ENCODE assay signal across 13 cellular contexts in the genomic region with DNA sequence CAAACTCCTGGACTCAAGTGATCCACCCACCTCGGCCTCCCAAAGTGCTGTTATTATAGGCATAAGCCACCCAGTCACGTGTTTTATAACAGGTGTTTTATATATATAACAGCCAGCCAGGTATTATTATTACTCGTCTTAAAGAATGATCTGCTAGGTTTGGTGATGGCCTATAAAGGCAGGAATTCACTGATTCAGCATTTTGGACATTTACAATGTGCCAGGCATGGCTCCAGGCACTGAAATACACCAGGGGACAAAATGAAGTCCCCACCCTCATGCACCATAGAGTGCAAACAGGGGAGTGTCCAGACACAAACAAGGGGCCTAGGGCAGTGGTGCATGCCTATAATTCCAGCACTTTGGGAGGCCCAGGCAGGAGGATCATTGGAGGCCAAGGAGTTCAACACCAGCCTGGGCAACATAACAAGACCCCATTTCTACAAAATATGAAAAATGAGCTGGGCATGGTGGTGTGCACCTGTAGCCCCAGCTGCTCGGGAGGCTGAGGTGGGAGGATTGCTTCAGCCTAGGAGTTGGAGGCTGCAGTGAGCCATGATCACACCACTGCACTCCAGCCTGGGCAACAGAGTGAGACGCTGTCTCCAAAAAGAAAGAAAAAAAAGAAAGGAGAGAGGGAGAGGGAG. TPM values are rescaled to one million over a fixed set of nuclear protein-coding genes. Genes with fewer than 3 reads are reported as not detected.
A peak's percentile ranks its signal among the peaks of the same experiment; 100 is the strongest.
DNase-seq lines count a peak whose midpoint lies in the region; ATAC-seq and TF ChIP-seq lines count a peak whose summit lies in the region.
"Not testable (repeated sequence)": the region's sequence is repeated elsewhere in the genome, so short reads cannot be mapped to it uniquely, and the experiment has no call there.
"Had no signal": no experiment of that assay in that cellular context is flagged by ENCODE, and none has a peak within 500 bp of the region (broad histone marks: within the 10 kb centered on the region; RNA-seq: fewer than 3 reads in every experiment).

No MANE protein-coding gene starts in this region.

- not testable (repeated sequence) for H3K27ac ChIP-seq in CD4-positive, alpha-beta memory T cell (ENCODE audit: low read depth, low read length); psoas muscle

- H3K27me3 Mint-ChIP-seq in CD4-positive, alpha-beta memory T cell; activated CD4-positive, alpha-beta T cell treated with anti-CD3 and anti-CD28 coated beads, Interleukin-2, amount 10 ng/mL, durations not matched to agents 24 days and 14 days; activated naive CD4-positive, alpha-beta T cell treated with anti-CD3 and anti-CD28 coated beads, Interleukin-2, amount 50 U/mL, for 24 hours; effector memory CD8-positive, alpha-beta T cell: not testable (repeated sequence)

- peak overlapping the region in 1 of 2 donors; percentile 15 for H3K4me3 ChIP-seq in CD4-positive, alpha-beta memory T cell (ENCODE audit: low read length in 2 of 2)
- peak overlapping the region; percentile 6 for H3K4me3 ChIP-seq in NB4 (ENCODE audit: low read depth, low read length)
- H3K4me3 ChIP-seq in mononuclear cell (ENCODE audit: low read length), result peak overlapping the region; percentile 25
- H3K4me3 ChIP-seq in psoas muscle, result peak overlapping the region; percentile 30

- H3K27me3 ChIP-seq in CD4-positive, alpha-beta memory T cell (ENCODE audit: insufficient read depth, low read length); mononuclear cell (ENCODE audit: insufficient read depth, low read length); psoas muscle (ENCODE audit: insufficient read depth in 3 of 3, low read length in 2 of 3): not testable (repeated sequence)

- TF ChIP-seq CTCF in NB4 (IDR thresholded peaks at IDR 0.05; ENCODE audit: low read depth, low read length); psoas muscle (IDR thresholded peaks at IDR 0.05): not testable (repeated sequence)

- peaks cover 0 to 11% (median 8%) of the 10 kb centered on the region in 4 donors for H3K4me1 Mint-ChIP-seq in CD4-positive, alpha-beta memory T cell
- H3K4me1 Mint-ChIP-seq in activated CD4-positive, alpha-beta T cell treated with anti-CD3 and anti-CD28 coated beads, Interleukin-2, amount 10 ng/mL, durations not matched to agents 24 days and 14 days; effector memory CD8-positive, alpha-beta T cell (ENCODE audit: low read depth in 2 of 2): not testable (repeated sequence)
- peaks cover 18% of the 10 kb centered on the region for H3K4me1 Mint-ChIP-seq in activated naive CD4-positive, alpha-beta T cell treated with anti-CD3 and anti-CD28 coated beads, Interleukin-2, amount 50 U/mL, for 24 hours

- WGBS in psoas muscle, 3 donors, result 49 to 73% (median 52%) methylated on average over 4 to 5 of the region's 5 CpGs

- not testable (repeated sequence) for ATAC-seq in effector memory CD8-positive, alpha-beta T cell (replicated peaks); psoas muscle

- POLR2A ChIA-PET in CD4-positive, alpha-beta memory T cell (lab: Charles Lee; ENCODE audit: partially characterized antibody), result interaction anchor here (0.6 to 1.1 kb wide), 3 partner anchors 9 to 14 kb away, joined by 3 read pairs; no protein-coding TSS in a partner anchor

- H3K9me3 ChIP-seq in CD4-positive, alpha-beta memory T cell (ENCODE audit: control insufficient read depth in 1 of 2, low read length in 2 of 2); mononuclear cell (ENCODE audit: low read depth, low read length); psoas muscle: not testable (repeated sequence)

- CTCF ChIA-PET in CD4-positive, alpha-beta memory T cell (lab: Charles Lee; ENCODE audit: partially characterized antibody), result interaction anchor here (0.6 to 3.6 kb wide), 17 partner anchors 7 to 198 kb away, joined by 3 to 39 read pairs (median 3); a partner anchor contains a TSS

- H3K36me3 ChIP-seq in CD4-positive, alpha-beta memory T cell (ENCODE audit: insufficient read depth, low read length); psoas muscle (ENCODE audit: insufficient read depth in 1 of 2, low read depth in 1 of 2): not testable (repeated sequence)

- H3K4me3 Mint-ChIP-seq in CD4-positive, alpha-beta memory T cell, result peak overlapping the region; percentile 51 to 80 (median 75)
- peak overlapping the region; percentile 73 for H3K4me3 Mint-ChIP-seq in activated CD4-positive, alpha-beta T cell treated with anti-CD3 and anti-CD28 coated beads, Interleukin-2, amount 10 ng/mL, durations not matched to agents 24 days and 14 days
- peak overlapping the region; percentile 63 for H3K4me3 Mint-ChIP-seq in activated naive CD4-positive, alpha-beta T cell treated with anti-CD3 and anti-CD28 coated beads, Interleukin-2, amount 50 U/mL, for 24 hours
- peak overlapping the region; percentile 73 for H3K4me3 Mint-ChIP-seq in effector memory CD8-positive, alpha-beta T cell

- not testable (repeated sequence) for TF ChIP-seq POLR2A in NB4 (IDR thresholded peaks at IDR 0.05; ENCODE audit: extremely low read depth, insufficient read length)

- H3K4me1 ChIP-seq in CD4-positive, alpha-beta memory T cell (ENCODE audit: insufficient read depth, low read length); psoas muscle: not testable (repeated sequence)
- H3K4me1 ChIP-seq in mononuclear cell (ENCODE audit: insufficient read depth, low read length), result peaks cover 13% of the 10 kb centered on the region

- not testable (repeated sequence) for H3K9me3 Mint-ChIP-seq in CD4-positive, alpha-beta memory T cell; activated CD4-positive, alpha-beta T cell treated with anti-CD3 and anti-CD28 coated beads, Interleukin-2, amount 10 ng/mL, durations not matched to agents 24 days and 14 days; activated naive CD4-positive, alpha-beta T cell treated with anti-CD3 and anti-CD28 coated beads, Interleukin-2, amount 50 U/mL, for 24 hours; effector memory CD8-positive, alpha-beta T cell

- not testable (repeated sequence) for H3K36me3 Mint-ChIP-seq in CD4-positive, alpha-beta memory T cell; activated CD4-positive, alpha-beta T cell treated with anti-CD3 and anti-CD28 coated beads, Interleukin-2, amount 10 ng/mL, durations not matched to agents 24 days and 14 days (ENCODE audit: low read depth); activated naive CD4-positive, alpha-beta T cell treated with anti-CD3 and anti-CD28 coated beads, Interleukin-2, amount 50 U/mL, for 24 hours; effector memory CD8-positive, alpha-beta T cell (ENCODE audit: insufficient read depth)

- intact Hi-C loops in CD4-positive, alpha-beta memory T cell (cut with micrococcal nuclease), result loop anchor here (1.0 kb wide), 1 partner anchor 128 kb away; no protein-coding TSS in a partner anchor
- intact Hi-C loops in activated CD4-positive, alpha-beta T cell treated with anti-CD3 and anti-CD28 coated beads, Interleukin-2, amount 10 ng/mL, durations not matched to agents 24 days and 14 days (cut with micrococcal nuclease), result loop anchor here (2.0 kb wide), 1 partner anchor 127 kb away; no protein-coding TSS in a partner anchor
- intact Hi-C loops in psoas muscle (cut with DNase I), result not testable (repeated sequence)

- H3K27ac Mint-ChIP-seq in CD4-positive, alpha-beta memory T cell, result peak overlapping the region in 4 of 7 donors; percentile 29 to 75 (median 52)
- H3K27ac Mint-ChIP-seq in activated CD4-positive, alpha-beta T cell treated with anti-CD3 and anti-CD28 coated beads, Interleukin-2, amount 10 ng/mL, durations not matched to agents 24 days and 14 days; activated naive CD4-positive, alpha-beta T cell treated with anti-CD3 and anti-CD28 coated beads, Interleukin-2, amount 50 U/mL, for 24 hours: not testable (repeated sequence)
- H3K27ac Mint-ChIP-seq in effector memory CD8-positive, alpha-beta T cell, result peak overlapping the region; percentile 84 to 86

- DNase-seq in CD4-positive, alpha-beta memory T cell; NB4 (ENCODE audit: low read depth); activated CD4-positive, alpha-beta T cell treated with anti-CD3 and anti-CD28 coated beads, Interleukin-2, amount 10 ng/mL, durations not matched to agents 24 days and 14 days; effector memory CD8-positive, alpha-beta T cell; psoas muscle: not testable (repeated sequence)

RNA-seq across cellular contexts. Expression of a gene that starts 4.3 kb away (rescaled TPM):
- total RNA-seq in CD4-positive, alpha-beta memory T cell, result not detected
- polyA plus RNA-seq in CD4-positive, alpha-beta memory T cell, result not detected
- not detected in 2 replicates for total RNA-seq in activated CD4-positive, alpha-beta T cell treated with anti-CD3 and anti-CD28 coated beads, Interleukin-2, amount 10 ng/mL, durations not matched to agents 24 days and 14 days
- total RNA-seq in mononuclear cell, result not detected
- total RNA-seq in psoas muscle, result 1 to 10 TPM in 1 of 4 donors, under 1 TPM in 3; 0.25 to 1.3 (median 0.55) TPM
- polyA plus RNA-seq in psoas muscle, result under 1 TPM; 0.12 to 0.65 (median 0.17) TPM
- total RNA-seq: Caco-2, Daoy, esophagus mucosa had no signal
- polyA plus RNA-seq: keratinocyte had no signal

RNA-seq across cellular contexts. Expression of a gene that starts 4.4 kb away (rescaled TPM):
- total RNA-seq in CD4-positive, alpha-beta memory T cell, result not detected
- not detected for polyA plus RNA-seq in CD4-positive, alpha-beta memory T cell
- total RNA-seq in activated CD4-positive, alpha-beta T cell treated with anti-CD3 and anti-CD28 coated beads, Interleukin-2, amount 10 ng/mL, durations not matched to agents 24 days and 14 days, result not detected in 2 replicates
- total RNA-seq in mononuclear cell (not detected), psoas muscle (not detected)
- polyA plus RNA-seq in psoas muscle, result not detected
- total RNA-seq: Caco-2, esophagus mucosa, gastrocnemius medialis, suprapubic skin had no signal
- polyA plus RNA-seq: keratinocyte had no signal

RNA-seq across cellular contexts. Expression of a gene that starts 14.9 kb away (rescaled TPM):
- total RNA-seq in CD4-positive, alpha-beta memory T cell, result 10 to 100 TPM; 54.4 to 62.5 TPM
- 10 to 100 TPM; 39.9 to 47.7 TPM for polyA plus RNA-seq in CD4-positive, alpha-beta memory T cell
- total RNA-seq in activated CD4-positive, alpha-beta T cell treated with anti-CD3 and anti-CD28 coated beads, Interleukin-2, amount 10 ng/mL, durations not matched to agents 24 days and 14 days, result 72.5 and 76.1 TPM in 2 replicates
- 12.9 TPM for total RNA-seq in mononuclear cell
- 10 to 100 TPM; 18.2 to 34.0 (median 26.6) TPM for total RNA-seq in psoas muscle
- 10 to 100 TPM; 42.9 to 65.2 (median 45.6) TPM for polyA plus RNA-seq in psoas muscle
